ENCODE assay signal across 26 cellular contexts in the genomic region with DNA sequence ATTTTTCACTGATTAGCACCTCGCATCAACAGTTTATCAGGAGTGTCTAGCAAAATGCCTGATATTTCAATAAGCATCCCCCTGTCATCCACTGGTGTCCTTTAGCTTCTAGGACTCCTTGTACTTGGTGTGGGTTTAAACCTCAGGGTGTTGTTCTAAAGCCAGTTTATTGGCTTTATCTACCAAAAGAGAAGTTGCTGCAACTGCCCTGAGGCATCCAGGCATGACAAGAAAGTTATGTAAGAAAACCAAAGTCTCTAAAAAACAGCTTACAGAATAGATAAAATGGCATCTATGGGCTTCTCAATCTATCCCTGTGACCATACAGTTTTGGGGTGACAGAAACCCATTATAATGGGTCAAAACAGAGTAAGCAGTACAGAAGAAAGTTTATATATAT.
"Had no signal": no experiment of that assay in that cellular context is flagged by ENCODE, and none has a peak within 500 bp of the region (broad histone marks: within the 10 kb centered on the region; RNA-seq: fewer than 3 reads in every experiment).

No MANE protein-coding gene starts in this region.

- H3K36me3 ChIP-seq: left ventricle myocardium inferior, neural progenitor cell, neutrophil, right lobe of liver, thyroid gland, transverse colon, upper lobe of right lung had no signal

- H3K27ac ChIP-seq: left ventricle myocardium inferior, neural progenitor cell, neutrophil, parathyroid adenoma, psoas muscle, right lobe of liver, thyroid gland, transverse colon, upper lobe of right lung had no signal

- DNase-seq: hypothalamus; immature natural killer cell; left ventricle myocardium inferior; mesendoderm; naive B cell; natural killer cell; nephron progenitor cell; occipital lobe; psoas muscle; right lobe of liver; stimulated activated CD4-positive, alpha-beta T cell treated with anti-CD3 and anti-CD28 coated beads, Interleukin-1b, Interleukin-23, amount 100 ng/mL, for 48 hours; stimulated activated CD4-positive, alpha-beta T cell treated with anti-CD3 and anti-CD28 coated beads, Interleukin-2, amount 100 ng/mL, for 48 hours; stimulated activated CD4-positive, alpha-beta T cell treated with anti-CD3 and anti-CD28 coated beads, Interleukin-4, amount 100 ng/mL, for 4 hours; stimulated activated CD8-positive, alpha-beta memory T cell treated with anti-CD3 and anti-CD28 coated beads, Interleukin-4, amount 100 ng/mL, for 48 hours; stimulated activated naive CD4-positive, alpha-beta T cell treated with Interleukin-2 at 50 U/mL for 16 hours; stimulated activated naive CD8-positive, alpha-beta T cell treated with anti-CD3 and anti-CD28 coated beads, Interleukin-15, amount 100 ng/mL, for 72 hours; substantia nigra; thyroid gland; transverse colon; upper lobe of right lung had no signal

- H3K4me1 ChIP-seq: neural progenitor cell, parathyroid adenoma, psoas muscle, right lobe of liver, thyroid gland, transverse colon, upper lobe of right lung had no signal

- H3K4me3 ChIP-seq: left ventricle myocardium inferior, lung, neural progenitor cell, psoas muscle, right lobe of liver, smooth muscle cell, thyroid gland, transverse colon, upper lobe of right lung had no signal

- ATAC-seq: natural killer cell; psoas muscle; right lobe of liver; stimulated activated memory B cell treated with anti-CD40 and anti-IgM and Interleukin-4, amounts not matched to agents 10 μg/mL and 1 μg/mL and 100 μg/mL, for 72 hours; stimulated activated naive CD8-positive, alpha-beta T cell treated with anti-CD3 and anti-CD28 coated beads, Interleukin-15, amount 100 ng/mL, for 72 hours; upper lobe of right lung had no signal

- H3K27me3 ChIP-seq: neural progenitor cell, neutrophil, right lobe of liver, thyroid gland, transverse colon, upper lobe of right lung had no signal

- H3K9me3 ChIP-seq: left ventricle myocardium inferior, neutrophil, psoas muscle, right lobe of liver, thyroid gland, transverse colon, upper lobe of right lung had no signal
